In genomic region chr5:101590384-101590783, GRCh38 we compare ENCODE assay signal across 11 cellular contexts.
DNase-seq lines count a peak whose midpoint lies in the region; ATAC-seq, FAIRE-seq and TF ChIP-seq lines count a peak whose summit lies in the region.
"Had no signal": no experiment of that assay in that cellular context is flagged by ENCODE, and none has a peak within 500 bp of the region (broad histone marks: within the 10 kb centered on the region; RNA-seq: fewer than 3 reads in every experiment).

No MANE protein-coding gene starts in this region.

- DNase-seq in A549 (ENCODE audit: low read depth in 1 of 2, low spot score in 1 of 2): no peak
- DNase-seq in NAMALWA (ENCODE audit: low spot score): peak; percentile 48
- DNase-seq in epithelial cell of proximal tubule (ENCODE audit: low read depth): no peak
- no peak for DNase-seq in DMS153 (lab: John Stamatoyannopoulos, UW)
- no peak for DNase-seq in activated CD8-positive, alpha-beta T cell treated with anti-CD3 and anti-CD28 coated beads, Interleukin-2, amount 10 ng/mL, durations not matched to agents 7 days and 5 days
- no peak for DNase-seq in HTR-8/SVneo (ENCODE audit: insufficient read length, low spot score)
- DNase-seq: activated B cell treated with CpG ODN at 0.5 μM for 24 hours; stimulated activated CD4-positive, alpha-beta T cell treated with anti-CD3 and anti-CD28 coated beads, Interleukin-4, amount 100 ng/mL, for 1 hour had no signal

- TF ChIP-seq EP300 in A549 (IDR thresholded peaks at IDR 0.05): no peak

- POLR2A ChIA-PET in A549 (lab: Yijun Ruan, JAX): no interaction called here
- POLR2A ChIA-PET in activated CD8-positive, alpha-beta T cell treated with anti-CD3 and anti-CD28 coated beads, Interleukin-2, amount 10 ng/mL, durations not matched to agents 7 days and 5 days (lab: Charles Lee): no interaction called here

- TF ChIP-seq POLR2A in A549 (IDR thresholded peaks at IDR 0.05; ENCODE audit: low read length): no peak

- no peak overlapping the region for H3K4me2 ChIP-seq in A549

- H3K27me3 Mint-ChIP-seq in activated CD8-positive, alpha-beta T cell treated with anti-CD3 and anti-CD28 coated beads, Interleukin-2, amount 10 ng/mL, durations not matched to agents 7 days and 5 days (ENCODE audit: low read depth): no peaks in the 10 kb centered on the region
- H3K27me3 Mint-ChIP-seq: activated B cell treated with CpG ODN at 0.5 μM for 24 hours; activated naive CD4-positive, alpha-beta T cell treated with anti-CD3 and anti-CD28 coated beads, Interleukin-2, amount 50 U/mL, for 24 hours had no signal

- CTCF ChIA-PET in A549 (lab: Yijun Ruan, JAX): no interaction called here
- CTCF ChIA-PET in activated CD8-positive, alpha-beta T cell treated with anti-CD3 and anti-CD28 coated beads, Interleukin-2, amount 10 ng/mL, durations not matched to agents 7 days and 5 days (lab: Charles Lee): no interaction called here

- ATAC-seq in A549 (0 out of 6 replicates have a peak, but pooled peaks of 1 of the 2 experiments have one; percentile 30), GM18511 (IDR thresholded peaks at IDR 0.05; ENCODE audit: unreplicated experiment) (no peak)
- ATAC-seq in activated CD8-positive, alpha-beta T cell treated with anti-CD3 and anti-CD28 coated beads, Interleukin-2, amount 10 ng/mL, durations not matched to agents 7 days and 5 days: no peak

- peak; percentile 22; the same call in 2 of the 3 replicates for TF ChIP-seq CTCF in A549 (IDR thresholded peaks at IDR 0.05)
- TF ChIP-seq CTCF in GM12872 (IDR thresholded peaks at IDR 0.05; ENCODE audit: insufficient read depth, low read depth, low read length): peak; percentile 45; the same call in 2 of the 3 replicates
- TF ChIP-seq CTCF in epithelial cell of proximal tubule (conservative IDR thresholded peaks at IDR 0.05; ENCODE audit: low read depth, low read length): peak; percentile 70

- no peaks in the 10 kb centered on the region for H3K9me3 Mint-ChIP-seq in activated CD8-positive, alpha-beta T cell treated with anti-CD3 and anti-CD28 coated beads, Interleukin-2, amount 10 ng/mL, durations not matched to agents 7 days and 5 days (ENCODE audit: insufficient read depth)
- H3K9me3 Mint-ChIP-seq: activated B cell treated with CpG ODN at 0.5 μM for 24 hours; activated naive CD4-positive, alpha-beta T cell treated with anti-CD3 and anti-CD28 coated beads, Interleukin-2, amount 50 U/mL, for 24 hours had no signal

- FAIRE-seq in A549 (lab: Jason Lieb, UNC): no peak
- no peak for FAIRE-seq in HTR-8/SVneo (lab: Jason Lieb, UNC)

- TF ChIP-seq RAD21 in A549 (conservative IDR thresholded peaks at IDR 0.05 in 1 of 2, IDR thresholded peaks at IDR 0.05 in 1 of 2): peak; percentile 43 to 51; a peak in 3 of 5 replicates

- H3K4me1 Mint-ChIP-seq in activated CD8-positive, alpha-beta T cell treated with anti-CD3 and anti-CD28 coated beads, Interleukin-2, amount 10 ng/mL, durations not matched to agents 7 days and 5 days (ENCODE audit: low read depth): no peaks in the 10 kb centered on the region
- H3K4me1 Mint-ChIP-seq: activated B cell treated with CpG ODN at 0.5 μM for 24 hours; activated naive CD4-positive, alpha-beta T cell treated with anti-CD3 and anti-CD28 coated beads, Interleukin-2, amount 50 U/mL, for 24 hours had no signal

- H3K9me3 ChIP-seq in A549: no peaks in the 10 kb centered on the region; the same call in 2 of the 3 replicates

- H3K36me3 Mint-ChIP-seq in activated CD8-positive, alpha-beta T cell treated with anti-CD3 and anti-CD28 coated beads, Interleukin-2, amount 10 ng/mL, durations not matched to agents 7 days and 5 days (ENCODE audit: low read depth): no peaks in the 10 kb centered on the region
- H3K36me3 Mint-ChIP-seq: activated naive CD4-positive, alpha-beta T cell treated with anti-CD3 and anti-CD28 coated beads, Interleukin-2, amount 50 U/mL, for 24 hours had no signal

- H3K4me3 Mint-ChIP-seq in activated CD8-positive, alpha-beta T cell treated with anti-CD3 and anti-CD28 coated beads, Interleukin-2, amount 10 ng/mL, durations not matched to agents 7 days and 5 days: no peak overlapping the region
- H3K4me3 Mint-ChIP-seq: activated B cell treated with CpG ODN at 0.5 μM for 24 hours; activated naive CD4-positive, alpha-beta T cell treated with anti-CD3 and anti-CD28 coated beads, Interleukin-2, amount 50 U/mL, for 24 hours had no signal

- H3K4me3 ChIP-seq in A549 (no peak overlapping the region), epithelial cell of proximal tubule (ENCODE audit: low read depth, low read length) (no peak overlapping the region)

- no peaks in the 10 kb centered on the region for H3K4me1 ChIP-seq in A549

- no peak overlapping the region for H3K27ac ChIP-seq in A549

- no peak overlapping the region for H3K27ac Mint-ChIP-seq in activated CD8-positive, alpha-beta T cell treated with anti-CD3 and anti-CD28 coated beads, Interleukin-2, amount 10 ng/mL, durations not matched to agents 7 days and 5 days
- H3K27ac Mint-ChIP-seq: activated B cell treated with CpG ODN at 0.5 μM for 24 hours; activated naive CD4-positive, alpha-beta T cell treated with anti-CD3 and anti-CD28 coated beads, Interleukin-2, amount 50 U/mL, for 24 hours had no signal

- WGBS in A549 (ENCODE audit: missing lambda C conversion rate): 14% methylated on average over 1 of the region's 1 CpG

TF ChIP-seq in A549, 52 proteins besides CTCF, POLR2A, EP300 and RAD21:
- TF ChIP-seq E2F6 (IDR thresholded peaks at IDR 0.05; ENCODE audit: borderline replicate concordance, low read depth) (no peak), KDM5A (IDR thresholded peaks at IDR 0.05) (no peak), TFCP2L1 (CRISPR knock-in tag; IDR thresholded peaks at IDR 0.05) (no peak), USF2 (IDR thresholded peaks at IDR 0.05) (no peak), FOXS1 (CRISPR knock-in tag; IDR thresholded peaks at IDR 0.05) (no peak), NFE2L2 (conservative IDR thresholded peaks at IDR 0.05; ENCODE audit: low read length) (no peak), ZFP36 (IDR thresholded peaks at IDR 0.05; ENCODE audit: borderline replicate concordance, partially characterized antibody) (no peak)
